ENCODE assay signal across 3 cellular contexts in genomic region chr22:45720875-45721378, GRCh38.
TF ChIP-seq lines count a peak whose summit lies in the region.

No MANE protein-coding gene starts in this region.

TF ChIP-seq in GM23338, 12 proteins besides CTCF, POLR2A, EP300 and RAD21:
- TF ChIP-seq EZH2phosphoT487 (IDR thresholded peaks at IDR 0.05; ENCODE audit: unreplicated experiment) (no peak), CREB1 (CRISPR knock-in tag; IDR thresholded peaks at IDR 0.05; ENCODE audit: low read depth) (no peak), ZNF114 (CRISPR knock-in tag; IDR thresholded peaks at IDR 0.05) (no peak), ZNF331 (CRISPR knock-in tag; IDR thresholded peaks at IDR 0.05; ENCODE audit: low read depth) (no peak), POLR2AphosphoS5 (IDR thresholded peaks at IDR 0.05; ENCODE audit: low read depth) (no peak), REST (IDR thresholded peaks at IDR 0.05; ENCODE audit: unreplicated experiment) (no peak), ETS1 (IDR thresholded peaks at IDR 0.05) (no peak), JUNB (IDR thresholded peaks at IDR 0.05; ENCODE audit: unreplicated experiment) (no peak), EZH2 (IDR thresholded peaks at IDR 0.05; ENCODE audit: low read depth, unreplicated experiment) (no peak)
TF ChIP-seq in GM23338: peak in this region for 0.

TF ChIP-seq in K562, 482 proteins besides CTCF, POLR2A, EP300 and RAD21 (continues in another document):
- TF ChIP-seq SREBF2 (CRISPR knock-in tag; IDR thresholded peaks at IDR 0.05) (no peak), ZBED1 (IDR thresholded peaks at IDR 0.05) (no peak), JUND (IDR thresholded peaks at IDR 0.05; ENCODE audit: borderline replicate concordance, low read depth, low read length) (no peak), JUND (tag; IDR thresholded peaks at IDR 0.05; ENCODE audit: borderline replicate concordance, low read depth, low read length) (no peak), MAFK (IDR thresholded peaks at IDR 0.05; ENCODE audit: low read length) (peak; percentile 51; the same call in 1 of the 2 replicates), NFE2 (IDR thresholded peaks at IDR 0.05; ENCODE audit: low read depth) (peak; percentile 60), ZNF316 (IDR thresholded peaks at IDR 0.05) (peak; percentile 90), MAFF (IDR thresholded peaks at IDR 0.05; ENCODE audit: low read length) (peak; percentile 59; the same call in 1 of the 2 replicates), RFX1 (IDR thresholded peaks at IDR 0.05) (no peak), CBX1 (IDR thresholded peaks at IDR 0.05; ENCODE audit: low read depth) (no peak), C11orf30 (IDR thresholded peaks at IDR 0.05; ENCODE audit: low read depth) (peak; percentile 63), FOSL1 (tag; conservative IDR thresholded peaks at IDR 0.05) (no peak), ZNF311 (CRISPR knock-in tag; IDR thresholded peaks at IDR 0.05) (no peak), ATF1 (CRISPR knock-in tag; IDR thresholded peaks at IDR 0.05) (no peak), ATF1 (tag; IDR thresholded peaks at IDR 0.05) (no peak), SNRNP70 (optimal IDR thresholded peaks at IDR 0.05; ENCODE audit: low read depth, low read length) (no peak), POLR2G (IDR thresholded peaks at IDR 0.05; ENCODE audit: low read depth, low read length) (no peak), ZNF592 (IDR thresholded peaks at IDR 0.05) (0 out of 2 replicates have a peak, but pooled peaks have one; percentile 18), CUX1 (CRISPR knock-in tag; IDR thresholded peaks at IDR 0.05) (no peak), NFIX (CRISPR knock-in tag; IDR thresholded peaks at IDR 0.05; ENCODE audit: low read depth) (no peak), NEUROD1 (IDR thresholded peaks at IDR 0.05; ENCODE audit: borderline replicate concordance, low read depth, low read length, partially characterized antibody) (no peak), NR2C2 (CRISPR knock-in tag; IDR thresholded peaks at IDR 0.05) (no peak), NR2C2 (tag; IDR thresholded peaks at IDR 0.05) (no peak), PURB (CRISPR knock-in tag; IDR thresholded peaks at IDR 0.05; ENCODE audit: low read depth) (no peak)

TF ChIP-seq in SK-N-SH, 30 proteins besides CTCF, POLR2A, EP300 and RAD21:
- TF ChIP-seq NRF1 (IDR thresholded peaks at IDR 0.05; ENCODE audit: low read depth, low read length) (no peak), CHD2 (IDR thresholded peaks at IDR 0.05; ENCODE audit: low read length, partially characterized antibody) (no peak), YY1 (IDR thresholded peaks at IDR 0.05; ENCODE audit: low read depth) (no peak), NFIC (IDR thresholded peaks at IDR 0.05; ENCODE audit: borderline replicate concordance) (no peak), MEF2A (IDR thresholded peaks at IDR 0.05; ENCODE audit: borderline replicate concordance, low read depth) (no peak), GABPA (IDR thresholded peaks at IDR 0.05; ENCODE audit: low read depth) (no peak), USF1 (IDR thresholded peaks at IDR 0.05; ENCODE audit: borderline replicate concordance, low read depth) (no peak), SMC3 (IDR thresholded peaks at IDR 0.05; ENCODE audit: low read depth, low read length) (no peak), FOXJ3 (CRISPR knock-in tag; IDR thresholded peaks at IDR 0.05) (no peak), SIN3A (IDR thresholded peaks at IDR 0.05; ENCODE audit: borderline replicate concordance, low read depth, low read length) (no peak), GATA2 (CRISPR knock-in tag; IDR thresholded peaks at IDR 0.05) (no peak), TCF12 (IDR thresholded peaks at IDR 0.05) (no peak), ELF1 (IDR thresholded peaks at IDR 0.05) (no peak), FOSL2 (IDR thresholded peaks at IDR 0.05; ENCODE audit: borderline replicate concordance, low read depth) (no peak), RXRA (IDR thresholded peaks at IDR 0.05; ENCODE audit: borderline replicate concordance, low read depth) (no peak)
TF ChIP-seq in SK-N-SH: peak in this region for 0.
